ENCODE assay signal across 28 cellular contexts in the genomic region with DNA sequence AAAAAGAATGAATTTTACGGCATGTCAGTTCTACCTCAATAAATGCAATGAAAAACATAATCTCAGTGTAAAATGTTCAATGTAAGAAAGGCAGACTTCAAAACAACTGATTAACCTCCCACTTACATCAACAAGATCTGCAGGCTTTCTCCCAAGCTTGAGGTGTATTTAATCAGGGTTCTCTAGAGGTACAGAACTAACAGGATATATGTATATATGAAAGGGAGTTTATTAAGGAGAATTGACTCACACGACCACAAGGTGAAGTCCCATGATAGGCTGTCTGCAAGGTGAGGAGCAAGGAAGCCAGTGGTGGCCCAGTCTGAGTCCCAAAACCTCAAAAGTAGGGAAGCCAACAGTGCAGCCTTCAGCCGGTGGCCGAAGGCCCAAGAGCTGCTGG.
"Had no signal": no experiment of that assay in that cellular context is flagged by ENCODE, and none has a peak within 500 bp of the region (broad histone marks: within the 10 kb centered on the region; RNA-seq: fewer than 3 reads in every experiment).

No MANE protein-coding gene starts in this region.

- H3K4me1 Mint-ChIP-seq: central memory CD8-positive, alpha-beta T cell had no signal

- H3K27ac ChIP-seq: brain microvascular endothelial cell, coronary artery, dorsolateral prefrontal cortex had no signal

- ATAC-seq: activated T-cell treated with anti-CD3 and anti-CD28 coated beads, Interleukin-2, amount 50 U/mL, for 72 hours; esophagus mucosa had no signal

- H3K36me3 ChIP-seq: brain microvascular endothelial cell had no signal

- H3K27me3 Mint-ChIP-seq: activated naive CD8-positive, alpha-beta T cell; activated T-cell treated with anti-CD3 and anti-CD28 coated beads, Interleukin-2, amount 50 U/mL, for 24 hours; dendritic cell treated with granulocyte-macrophage colony-stimulating factor and Interleukin-4, amounts not matched to agents 40 ng/mL and 50 ng/mL, for 4 days had no signal

- FAIRE-seq: astrocyte, bronchial epithelial cell, frontal cortex had no signal

- H3K27me3 ChIP-seq: brain microvascular endothelial cell, dorsolateral prefrontal cortex had no signal

- H3K27ac Mint-ChIP-seq: activated naive CD8-positive, alpha-beta T cell; activated T-cell treated with anti-CD3 and anti-CD28 coated beads, Interleukin-2, amount 50 U/mL, for 24 hours; activated T-cell treated with anti-CD3 and anti-CD28 coated beads, Interleukin-2, amount 50 U/mL, for 72 hours; dendritic cell treated with granulocyte-macrophage colony-stimulating factor and Interleukin-4, amounts not matched to agents 40 ng/mL and 50 ng/mL, for 4 days; endodermal cell had no signal

- H3K9me3 Mint-ChIP-seq: activated T-cell treated with anti-CD3 and anti-CD28 coated beads, Interleukin-2, amount 50 U/mL, for 24 hours; central memory CD8-positive, alpha-beta T cell; dendritic cell treated with granulocyte-macrophage colony-stimulating factor and Interleukin-4, amounts not matched to agents 40 ng/mL and 50 ng/mL, for 4 days had no signal

- DNase-seq: activated CD4-positive, alpha-beta T cell treated with anti-CD3 and anti-CD28 coated beads for 48 hours; activated CD4-positive, alpha-beta T cell treated with anti-CD3 and anti-CD28 coated beads, Interleukin-2, amount 50 U/mL, for 1 hour; activated CD4-positive, alpha-beta T cell treated with anti-CD3 and anti-CD28 coated beads, Interleukin-2, amount 50 U/mL, for 48 hours; activated CD4-positive, CD25-positive, alpha-beta regulatory T cell; activated CD4-positive, CD25-positive, alpha-beta regulatory T cell treated with anti-CD3 and anti-CD28 coated beads, Interleukin-2, amount 50 U/mL, for 72 hours; activated CD8-positive, alpha-beta memory T cell treated with anti-CD3 and anti-CD28 coated beads, Interleukin-2, amount 50 U/mL, for 48 hours; activated gamma-delta T cell; activated naive CD4-positive, alpha-beta T cell; activated T-cell treated with anti-CD3 and anti-CD28 coated beads for 4 hours; activated T-cell treated with anti-CD3 and anti-CD28 coated beads, Interleukin-2, amount 50 U/mL, for 24 hours; activated T-cell treated with anti-CD3 and anti-CD28 coated beads, Interleukin-2, amount 50 U/mL, for 72 hours; amniotic stem cell; anterior cingulate cortex; brain microvascular endothelial cell; dorsolateral prefrontal cortex; effector memory CD4-positive, alpha-beta T cell; endodermal cell; foreskin fibroblast; head of caudate nucleus; T-helper 2 cell had no signal

- H3K4me3 ChIP-seq: coronary artery, dorsolateral prefrontal cortex had no signal

- H3K4me3 Mint-ChIP-seq: activated naive CD8-positive, alpha-beta T cell; activated T-cell treated with anti-CD3 and anti-CD28 coated beads, Interleukin-2, amount 50 U/mL, for 24 hours; activated T-cell treated with anti-CD3 and anti-CD28 coated beads, Interleukin-2, amount 50 U/mL, for 72 hours; central memory CD8-positive, alpha-beta T cell; dendritic cell treated with granulocyte-macrophage colony-stimulating factor and Interleukin-4, amounts not matched to agents 40 ng/mL and 50 ng/mL, for 4 days; endodermal cell had no signal
